36 cellular contexts compared by ENCODE assay signal in the genomic region with DNA sequence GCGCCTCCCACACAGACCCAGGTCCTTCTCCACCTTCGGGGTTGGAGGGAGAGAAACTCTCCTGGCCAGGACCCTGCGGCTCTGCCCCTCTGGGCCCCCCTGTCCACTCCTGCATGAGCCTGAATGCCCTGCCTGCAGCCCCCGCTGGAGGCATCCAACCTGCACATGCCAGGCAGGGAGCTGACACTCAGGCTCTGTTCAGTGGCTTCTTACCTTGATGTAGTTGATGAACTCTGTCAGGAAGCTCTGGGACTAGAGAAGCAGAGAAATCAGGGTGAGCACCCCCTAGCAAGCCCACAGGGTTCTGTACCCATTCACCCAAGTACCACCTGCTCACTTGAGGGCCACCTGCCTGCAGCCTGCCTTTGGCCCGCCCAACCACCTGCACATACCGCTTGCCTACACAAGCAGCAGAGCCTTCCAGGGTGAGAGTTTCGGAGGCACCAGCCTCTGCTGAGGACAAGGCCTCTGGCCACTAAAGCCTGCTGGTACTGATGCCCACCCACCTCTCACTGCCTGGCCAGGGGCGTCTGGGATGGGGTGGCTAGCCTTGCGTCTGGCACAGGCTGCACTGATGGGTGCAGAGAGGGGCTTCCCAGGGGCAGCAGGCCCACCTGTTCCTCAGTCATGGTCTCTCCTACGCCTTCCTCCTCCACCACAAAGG. TPM values are rescaled to one million over a fixed set of nuclear protein-coding genes. Genes with fewer than 3 reads are reported as not detected.
DNase-seq lines count a peak whose midpoint lies in the region; ATAC-seq, FAIRE-seq and TF ChIP-seq lines count a peak whose summit lies in the region.
"Had no signal": no experiment of that assay in that cellular context is flagged by ENCODE, and none has a peak within 500 bp of the region (broad histone marks: within the 10 kb centered on the region; RNA-seq: fewer than 3 reads in every experiment).

No MANE protein-coding gene starts in this region.

- H3K79me2 ChIP-seq in HepG2 (ENCODE audit: insufficient read depth, low read length), result no peaks in the 10 kb centered on the region

- no peak overlapping the region for H3K4me3 Mint-ChIP-seq in CD4-positive, alpha-beta memory T cell
- H3K4me3 Mint-ChIP-seq: activated CD4-positive, alpha-beta memory T cell treated with anti-CD3 and anti-CD28 coated beads for 36 hours; activated naive CD8-positive, alpha-beta T cell treated with anti-CD3 and anti-CD28 coated beads, Interleukin-2, amount 10 ng/mL, durations not matched to agents 7 days and 5 days; neural progenitor cell; T-helper 1 cell treated with Interleukin-12 subunit alpha and Interleukin-12 subunit beta and Interleukin-4 antibody, amounts not matched to agents 30 μg/mL and 1 μg/mL, for 36 hours had no signal

- FAIRE-seq in HepG2 (lab: Jason Lieb, UNC), result no peak
- no peak for FAIRE-seq in small intestine (lab: Jason Lieb, UNC)
- FAIRE-seq: A204.1, astrocyte had no signal

- no peak overlapping the region for H2AFZ ChIP-seq in HepG2 (ENCODE audit: low read length)
- H2AFZ ChIP-seq: neural progenitor cell had no signal

- CTCF ChIA-PET in CD4-positive, alpha-beta memory T cell (lab: Charles Lee; ENCODE audit: partially characterized antibody), result no interaction called here
- CTCF ChIA-PET in HepG2 (lab: Yijun Ruan, JAX; ENCODE audit: low intra/inter-chr PET ratio, low total read pairs), result no interaction called here

- peak; percentile 34 for DNase-seq in NCI-H2171 treated with DMSO at 0.1 percent for 48 hours (lab: John Stamatoyannopoulos, UW)
- no peak for DNase-seq in NCI-H2171 (lab: John Stamatoyannopoulos, UW)
- no peak for DNase-seq in CD4-positive, alpha-beta memory T cell
- DNase-seq in NCI-H510A treated with DMSO at 0.1 percent for 48 hours (lab: John Stamatoyannopoulos, UW), result peak; percentile 83
- DNase-seq in HepG2 (ENCODE audit: low spot score), result no peak
- no peak for DNase-seq in small intestine
- DNase-seq in C1 segment of cervical spinal cord (lab: John Stamatoyannopoulos, UW), result no peak
- DNase-seq: activated CD4-positive, alpha-beta memory T cell treated with anti-CD3 and anti-CD28 coated beads for 36 hours; activated gamma-delta T cell; activated naive CD8-positive, alpha-beta T cell treated with anti-CD3 and anti-CD28 coated beads, Interleukin-2, amount 10 ng/mL, durations not matched to agents 7 days and 5 days; AML-193; dermis blood vessel endothelial cell; foreskin fibroblast; GDM1; mesendoderm; MM.1S; NCI-H2029; NCI-H524 treated with DMSO at 0.1 percent for 48 hours; Right ventricle myocardium superior; stimulated activated CD4-positive, alpha-beta T cell treated with anti-CD3 and anti-CD28 coated beads, Interleukin-2, amount 100 ng/mL, for 24 hours; tibial artery had no signal

- peak overlapping the region in 4 of 7 donors; percentile 29 to 72 (median 54) for H3K27ac Mint-ChIP-seq in CD4-positive, alpha-beta memory T cell
- H3K27ac Mint-ChIP-seq: activated CD4-positive, alpha-beta memory T cell treated with anti-CD3 and anti-CD28 coated beads for 36 hours; T-helper 1 cell treated with Interleukin-12 subunit alpha and Interleukin-12 subunit beta and Interleukin-4 antibody, amounts not matched to agents 30 μg/mL and 1 μg/mL, for 36 hours had no signal

- BruUV-seq in HepG2 (replicated peaks; lab: Mats Ljungman, UMichigan), result no TSS peak

- intact Hi-C loops in CD4-positive, alpha-beta memory T cell (cut with micrococcal nuclease), result no loop called here
- intact Hi-C loops in HepG2 (cut with micrococcal nuclease; ENCODE audit: unreplicated experiment), result no loop called here

- TF ChIP-seq POLR2A in HepG2 (IDR thresholded peaks at IDR 0.05; ENCODE audit: insufficient read depth in 1 of 2, low read depth in 2 of 2, low read length in 2 of 2), result 0 out of 4 replicates have a peak, but pooled peaks of 1 of the 2 experiments have one; percentile 4

- no peak for TF ChIP-seq CTCF in HepG2 (CRISPR knock-in tag; IDR thresholded peaks at IDR 0.05)

- no peak for TF ChIP-seq RAD21 in HepG2 (CRISPR knock-in tag; IDR thresholded peaks at IDR 0.05)

- no peaks in the 10 kb centered on the region for H4K20me1 ChIP-seq in HepG2 (ENCODE audit: insufficient read depth, low read length)

- POLR2A ChIA-PET in CD4-positive, alpha-beta memory T cell (lab: Charles Lee; ENCODE audit: partially characterized antibody), result no interaction called here
- POLR2A ChIA-PET in HepG2 (lab: Yijun Ruan, JAX), result no interaction called here

- H3K27me3 Mint-ChIP-seq in CD4-positive, alpha-beta memory T cell, result no peaks in the 10 kb centered on the region
- H3K27me3 Mint-ChIP-seq: activated CD4-positive, alpha-beta memory T cell treated with anti-CD3 and anti-CD28 coated beads for 36 hours; activated naive CD8-positive, alpha-beta T cell treated with anti-CD3 and anti-CD28 coated beads, Interleukin-2, amount 10 ng/mL, durations not matched to agents 7 days and 5 days; CD8-positive, alpha-beta memory T cell had no signal

- no peaks in the 10 kb centered on the region for H3K27me3 ChIP-seq in CD4-positive, alpha-beta memory T cell (ENCODE audit: insufficient read depth, low read length)
- H3K27me3 ChIP-seq in HepG2 (ENCODE audit: control insufficient read depth in 1 of 2, insufficient read depth in 2 of 2, low read length in 2 of 2) (no peaks in the 10 kb centered on the region), small intestine (ENCODE audit: control insufficient read depth in 2 of 2, insufficient read depth in 2 of 2, low read length in 2 of 2) (no peaks in the 10 kb centered on the region)
- H3K27me3 ChIP-seq: cardiac muscle cell, left lung, neural progenitor cell, right atrium auricular region, tibial artery had no signal

- H3K4me1 ChIP-seq in CD4-positive, alpha-beta memory T cell (ENCODE audit: insufficient read depth, low read length), result no peaks in the 10 kb centered on the region
- no peaks in the 10 kb centered on the region for H3K4me1 ChIP-seq in HepG2 (ENCODE audit: insufficient read depth, low read length)
- no peaks in the 10 kb centered on the region for H3K4me1 ChIP-seq in small intestine (ENCODE audit: control insufficient read depth in 2 of 2, insufficient read depth in 1 of 2, low read depth in 1 of 2, low read length in 1 of 2)
- H3K4me1 ChIP-seq: HAP-1, left lung, neural progenitor cell, right atrium auricular region, tibial artery had no signal

- peaks cover 0 to 11% (median 4%) of the 10 kb centered on the region in 4 donors for H3K4me1 Mint-ChIP-seq in CD4-positive, alpha-beta memory T cell
- H3K4me1 Mint-ChIP-seq: neural progenitor cell had no signal

- no peaks in the 10 kb centered on the region for H3K9me3 ChIP-seq in CD4-positive, alpha-beta memory T cell (ENCODE audit: control insufficient read depth in 1 of 2, low read length in 2 of 2)
- H3K9me3 ChIP-seq in HepG2 (ENCODE audit: low read length) (no peaks in the 10 kb centered on the region), small intestine (ENCODE audit: control insufficient read depth, low read depth) (no peaks in the 10 kb centered on the region)
- H3K9me3 ChIP-seq: HAP-1, left lung, right atrium auricular region, tibial artery had no signal

- H3K9me3 Mint-ChIP-seq in CD4-positive, alpha-beta memory T cell, result no peaks in the 10 kb centered on the region
- H3K9me3 Mint-ChIP-seq: activated CD4-positive, alpha-beta memory T cell treated with anti-CD3 and anti-CD28 coated beads for 36 hours; activated naive CD8-positive, alpha-beta T cell treated with anti-CD3 and anti-CD28 coated beads, Interleukin-2, amount 10 ng/mL, durations not matched to agents 7 days and 5 days; CD8-positive, alpha-beta memory T cell; neural progenitor cell; T-helper 1 cell treated with Interleukin-12 subunit alpha and Interleukin-12 subunit beta and Interleukin-4 antibody, amounts not matched to agents 30 μg/mL and 1 μg/mL, for 36 hours had no signal

- no peak for ATAC-seq in HepG2
- ATAC-seq in HG03097 (IDR thresholded peaks at IDR 0.05; ENCODE audit: low FRiP score, unreplicated experiment), result no peak
- ATAC-seq: activated CD4-positive, CD25-positive, alpha-beta regulatory T cell treated with anti-CD3 and anti-CD28 coated beads, Interleukin-2, amount 50 U/mL, for 24 hours; esophagus mucosa; left lung; SK-N-SH treated with all-trans-retinoic acid at 6 μM for 48 hours had no signal

- TF ChIP-seq EP300 in HepG2 (IDR thresholded peaks at IDR 0.05; ENCODE audit: low read depth in 2 of 2, low read length in 2 of 2), result no peak
- no peak for TF ChIP-seq EP300 in HepG2 (CRISPR knock-in tag; IDR thresholded peaks at IDR 0.05; ENCODE audit: borderline replicate concordance)

- no peak overlapping the region for H3K27ac ChIP-seq in CD4-positive, alpha-beta memory T cell (ENCODE audit: low read depth, low read length)
- no peak overlapping the region for H3K27ac ChIP-seq in HepG2 (ENCODE audit: extremely low read length, insufficient read depth, low read length)
- H3K27ac ChIP-seq in small intestine (ENCODE audit: low read depth in 1 of 2, low read length in 1 of 2), result no peak overlapping the region
- H3K27ac ChIP-seq: cardiac muscle cell, HL-60, left lung, neural progenitor cell, right atrium auricular region, tibial artery had no signal

- peaks cover 61% of the 10 kb centered on the region for H3K36me3 ChIP-seq in CD4-positive, alpha-beta memory T cell (ENCODE audit: insufficient read depth, low read length)
- peaks cover 63 to 88% of the 10 kb centered on the region in 2 experiments for H3K36me3 ChIP-seq in HepG2 (replicated peaks in 1 of 2; ENCODE audit: control insufficient read depth in 1 of 2, insufficient read depth in 2 of 2, low read length in 2 of 2)
- H3K36me3 ChIP-seq in small intestine (ENCODE audit: control insufficient read depth in 2 of 2, insufficient read depth in 2 of 2, low read length in 2 of 2), result peaks cover 13 to 28% of the 10 kb centered on the region in 2 donors
- H3K36me3 ChIP-seq: neural progenitor cell had no signal

- in situ Hi-C loops in HepG2 (cut with HindIII; ENCODE audit: extremely low pct_ligation_motif_present, low pct_unique_long_range_greater_than_20kb), result no loop called here

- no peak overlapping the region for H3K9ac ChIP-seq in HepG2 (ENCODE audit: insufficient read depth, low read depth, low read length)
- H3K9ac ChIP-seq: neural progenitor cell had no signal

- 98% methylated on average over 9 of the region's 10 CpGs for WGBS in HepG2 (ENCODE audit: low lambda C conversion rate)
- WGBS in small intestine, 3 donors, result 90 to 94% (median 93%) methylated on average over 10 of the region's 10 CpGs

- no peak overlapping the region for H3K4me2 ChIP-seq in HepG2 (ENCODE audit: low read depth, low read length)
- H3K4me2 ChIP-seq: neural progenitor cell, smooth muscle cell had no signal

- peaks cover 55 to 69% of the 10 kb centered on the region in 2 donors for H3K36me3 Mint-ChIP-seq in CD4-positive, alpha-beta memory T cell

- H3K4me3 ChIP-seq in CD4-positive, alpha-beta memory T cell (ENCODE audit: low read length in 2 of 2), result no peak overlapping the region
- H3K4me3 ChIP-seq in HepG2 (replicated peaks in 1 of 3; ENCODE audit: insufficient read depth in 1 of 3, low read depth in 2 of 3, low read length in 3 of 3) (no peak overlapping the region), small intestine (ENCODE audit: low read depth in 1 of 2, low read length in 2 of 2) (no peak overlapping the region)
- H3K4me3 ChIP-seq: cardiac muscle cell, HAP-1, left lung, neural progenitor cell, right atrium auricular region, smooth muscle cell, tibial artery had no signal

RNA-seq across cellular contexts. Expression of a gene that starts 9.7 kb away (rescaled TPM):
- 10 to 100 TPM; 55.6 to 61.0 TPM for total RNA-seq in CD4-positive, alpha-beta memory T cell
- 10 to 100 TPM; 35.2 to 53.6 TPM for polyA plus RNA-seq in CD4-positive, alpha-beta memory T cell
- total RNA-seq in HepG2 (2016; rRNA removed; fragmentation: Illumina TruSeq; extraction: Trizol), result 75.4 and 149 TPM in 2 replicates
- total RNA-seq in HepG2 (2016; cell fraction: cytosol; rRNA removed; fragmentation: Illumina TruSeq; extraction: Trizol; ENCODE audit: low read depth), result 59.4 and 65.6 TPM in 2 replicates
- 69.3 and 161 TPM in 2 replicates for total RNA-seq in HepG2 (2016; cell fraction: insoluble cytoplasmic fraction; rRNA removed; fragmentation: Illumina TruSeq; extraction: Trizol)
- total RNA-seq in HepG2 (2016; cell fraction: membrane; rRNA removed; fragmentation: Illumina TruSeq; extraction: Trizol), result 57.6 and 58.7 TPM in 2 replicates
- 105 and 136 TPM in 2 replicates for total RNA-seq in HepG2 (2016; cell fraction: nucleus; rRNA removed; fragmentation: Illumina TruSeq; extraction: Trizol)
- polyA plus RNA-seq in HepG2 (2011; rRNA removed) (96.7 and 116 TPM in 2 replicates), small intestine (10 to 100 TPM; 37.1 to 96.9 (median 55.1) TPM)
- polyA plus RNA-seq in HepG2 (2011; cell fraction: cytosol; rRNA removed), result 133 and 142 TPM in 2 replicates
- polyA plus RNA-seq in HepG2 (2011; cell fraction: nucleus; rRNA removed), result 122 and 134 TPM in 2 replicates
- 104 and 147 TPM in 2 replicates for polyA plus RNA-seq in HepG2 (2012)
- polyA plus RNA-seq in HepG2 (2016; cell fraction: cytosol; fragmentation: Illumina TruSeq; extraction: Trizol; ENCODE audit: low read depth), result 51.1 and 51.9 TPM in 2 replicates
- 80.6 and 85.9 TPM in 2 replicates for polyA plus RNA-seq in HepG2 (2016; cell fraction: insoluble cytoplasmic fraction; fragmentation: Illumina TruSeq; extraction: Trizol; ENCODE audit: low read depth)
- 52.8 and 53.4 TPM in 2 replicates for polyA plus RNA-seq in HepG2 (2016; cell fraction: membrane; fragmentation: Illumina TruSeq; extraction: Trizol; ENCODE audit: low read depth)
- polyA plus RNA-seq in HepG2 (2016; cell fraction: nucleus; fragmentation: Illumina TruSeq; extraction: Trizol; ENCODE audit: insufficient read depth, low read depth), result 240 and 250 TPM in 2 replicates
- 19.0 and 51.1 TPM in 2 replicates for polyA minus RNA-seq in HepG2 (2011; rRNA and poly(A)+ RNA removed; ENCODE audit: low replicate concordance)
- polyA minus RNA-seq in HepG2 (2011; cell fraction: cytosol; rRNA and poly(A)+ RNA removed), result 40.1 and 44.2 TPM in 2 replicates
- 48.9 and 52.6 TPM in 2 replicates for polyA minus RNA-seq in HepG2 (2011; cell fraction: nucleus; rRNA and poly(A)+ RNA removed)

RNA-seq across cellular contexts. Expression of a gene that starts 14.5 kb away (rescaled TPM):
- 10 to 100 TPM; 46.7 to 46.8 TPM for total RNA-seq in CD4-positive, alpha-beta memory T cell
- 10 to 100 TPM; 48.1 to 75.9 TPM for polyA plus RNA-seq in CD4-positive, alpha-beta memory T cell
- total RNA-seq in HepG2 (2016; rRNA removed; fragmentation: Illumina TruSeq; extraction: Trizol), result 101 and 103 TPM in 2 replicates
- total RNA-seq in HepG2 (2016; cell fraction: cytosol; rRNA removed; fragmentation: Illumina TruSeq; extraction: Trizol; ENCODE audit: low read depth), result 30.5 and 31.5 TPM in 2 replicates
- 108 TPM in 2 replicates for total RNA-seq in HepG2 (2016; cell fraction: insoluble cytoplasmic fraction; rRNA removed; fragmentation: Illumina TruSeq; extraction: Trizol)
- total RNA-seq in HepG2 (2016; cell fraction: membrane; rRNA removed; fragmentation: Illumina TruSeq; extraction: Trizol), result 45.6 and 53.1 TPM in 2 replicates
- total RNA-seq in HepG2 (2016; cell fraction: nucleus; rRNA removed; fragmentation: Illumina TruSeq; extraction: Trizol), result 51.5 and 65.6 TPM in 2 replicates
- polyA plus RNA-seq in HepG2 (2011; rRNA removed), result 60.1 and 73.4 TPM in 2 replicates
- 53.2 and 73.4 TPM in 2 replicates for polyA plus RNA-seq in HepG2 (2011; cell fraction: cytosol; rRNA removed)
- 110 and 129 TPM in 2 replicates for polyA plus RNA-seq in HepG2 (2011; cell fraction: nucleus; rRNA removed)
- polyA plus RNA-seq in HepG2 (2012), result 55.6 and 63.4 TPM in 2 replicates
- 27.3 and 27.6 TPM in 2 replicates for polyA plus RNA-seq in HepG2 (2016; cell fraction: cytosol; fragmentation: Illumina TruSeq; extraction: Trizol; ENCODE audit: low read depth)
- 106 and 109 TPM in 2 replicates for polyA plus RNA-seq in HepG2 (2016; cell fraction: insoluble cytoplasmic fraction; fragmentation: Illumina TruSeq; extraction: Trizol; ENCODE audit: low read depth)
- 28.9 and 33.4 TPM in 2 replicates for polyA plus RNA-seq in HepG2 (2016; cell fraction: membrane; fragmentation: Illumina TruSeq; extraction: Trizol; ENCODE audit: low read depth)
- polyA plus RNA-seq in HepG2 (2016; cell fraction: nucleus; fragmentation: Illumina TruSeq; extraction: Trizol; ENCODE audit: insufficient read depth, low read depth), result 144 and 151 TPM in 2 replicates
- polyA minus RNA-seq in HepG2 (2011; rRNA and poly(A)+ RNA removed; ENCODE audit: low replicate concordance), result 24.1 and 25.5 TPM in 2 replicates
- 15.4 and 25.9 TPM in 2 replicates for polyA minus RNA-seq in HepG2 (2011; cell fraction: cytosol; rRNA and poly(A)+ RNA removed)
- polyA minus RNA-seq in HepG2 (2011; cell fraction: nucleus; rRNA and poly(A)+ RNA removed), result 23.0 and 28.2 TPM in 2 replicates
- polyA plus RNA-seq in small intestine, result 10 to 100 TPM; 67.6 to 97.0 (median 71.8) TPM

RNA-seq across cellular contexts. Expression of a gene that starts 21.4 kb away (rescaled TPM):
- total RNA-seq in CD4-positive, alpha-beta memory T cell, result 1 to 10 TPM; 7.0 to 7.9 TPM
- under 1 TPM; 0.78 to 0.86 TPM for polyA plus RNA-seq in CD4-positive, alpha-beta memory T cell
- 7.4 and 10.1 TPM in 2 replicates for total RNA-seq in HepG2 (2016; rRNA removed; fragmentation: Illumina TruSeq; extraction: Trizol)
- 1.6 and 1.9 TPM in 2 replicates for total RNA-seq in HepG2 (2016; cell fraction: cytosol; rRNA removed; fragmentation: Illumina TruSeq; extraction: Trizol; ENCODE audit: low read depth)
- total RNA-seq in HepG2 (2016; cell fraction: insoluble cytoplasmic fraction; rRNA removed; fragmentation: Illumina TruSeq; extraction: Trizol), result 7.6 and 10.2 TPM in 2 replicates
- total RNA-seq in HepG2 (2016; cell fraction: membrane; rRNA removed; fragmentation: Illumina TruSeq; extraction: Trizol), result 5.4 and 6.1 TPM in 2 replicates
- total RNA-seq in HepG2 (2016; cell fraction: nucleus; rRNA removed; fragmentation: Illumina TruSeq; extraction: Trizol), result 7.0 and 8.3 TPM in 2 replicates
- polyA plus RNA-seq in HepG2 (2011; rRNA removed) (31.3 and 49.2 TPM in 2 replicates), small intestine (10 to 100 TPM in 1 of 3 donors, 1 to 10 TPM in 2; 7.3 to 19.9 (median 8.9) TPM)
- 33.5 and 37.7 TPM in 2 replicates for polyA plus RNA-seq in HepG2 (2011; cell fraction: cytosol; rRNA removed)
- 96.7 and 99.2 TPM in 2 replicates for polyA plus RNA-seq in HepG2 (2011; cell fraction: nucleus; rRNA removed)
- 15.6 and 27.0 TPM in 2 replicates for polyA plus RNA-seq in HepG2 (2012)
- polyA plus RNA-seq in HepG2 (2016; cell fraction: cytosol; fragmentation: Illumina TruSeq; extraction: Trizol; ENCODE audit: low read depth), result 1.5 TPM in 2 replicates
- polyA plus RNA-seq in HepG2 (2016; cell fraction: insoluble cytoplasmic fraction; fragmentation: Illumina TruSeq; extraction: Trizol; ENCODE audit: low read depth), result 10.0 and 11.9 TPM in 2 replicates
- polyA plus RNA-seq in HepG2 (2016; cell fraction: membrane; fragmentation: Illumina TruSeq; extraction: Trizol; ENCODE audit: low read depth), result 5.0 and 5.4 TPM in 2 replicates
- polyA plus RNA-seq in HepG2 (2016; cell fraction: nucleus; fragmentation: Illumina TruSeq; extraction: Trizol; ENCODE audit: insufficient read depth, low read depth), result 19.6 and 21.4 TPM in 2 replicates
- 1.3 and 64.0 TPM in 2 replicates for polyA minus RNA-seq in HepG2 (2011; rRNA and poly(A)+ RNA removed; ENCODE audit: low replicate concordance)
- 19.8 and 26.7 TPM in 2 replicates for polyA minus RNA-seq in HepG2 (2011; cell fraction: cytosol; rRNA and poly(A)+ RNA removed)
- 14.9 and 19.3 TPM in 2 replicates for polyA minus RNA-seq in HepG2 (2011; cell fraction: nucleus; rRNA and poly(A)+ RNA removed)

RNA-seq across cellular contexts. Expression of a gene that starts 35.1 kb away (rescaled TPM):
- total RNA-seq in CD4-positive, alpha-beta memory T cell, result 10 to 100 TPM; 26.2 to 26.6 TPM
- polyA plus RNA-seq in CD4-positive, alpha-beta memory T cell, result 10 to 100 TPM; 18.5 to 22.3 TPM
- total RNA-seq in HepG2 (2016; rRNA removed; fragmentation: Illumina TruSeq; extraction: Trizol), result 46.8 and 63.4 TPM in 2 replicates
- total RNA-seq in HepG2 (2016; cell fraction: cytosol; rRNA removed; fragmentation: Illumina TruSeq; extraction: Trizol; ENCODE audit: low read depth), result 4.3 and 4.6 TPM in 2 replicates
- total RNA-seq in HepG2 (2016; cell fraction: insoluble cytoplasmic fraction; rRNA removed; fragmentation: Illumina TruSeq; extraction: Trizol), result 45.4 and 62.9 TPM in 2 replicates
- total RNA-seq in HepG2 (2016; cell fraction: membrane; rRNA removed; fragmentation: Illumina TruSeq; extraction: Trizol), result 15.5 and 16.7 TPM in 2 replicates
- 27.9 and 28.4 TPM in 2 replicates for total RNA-seq in HepG2 (2016; cell fraction: nucleus; rRNA removed; fragmentation: Illumina TruSeq; extraction: Trizol)
- polyA plus RNA-seq in HepG2 (2011; rRNA removed) (34.4 and 36.6 TPM in 2 replicates), small intestine (10 to 100 TPM; 11.3 to 13.7 (median 12.5) TPM)
- polyA plus RNA-seq in HepG2 (2011; cell fraction: cytosol; rRNA removed), result 23.0 and 32.0 TPM in 2 replicates
- polyA plus RNA-seq in HepG2 (2011; cell fraction: nucleus; rRNA removed), result 12.1 and 17.5 TPM in 2 replicates
- polyA plus RNA-seq in HepG2 (2012), result 23.7 and 26.2 TPM in 2 replicates
- 2.5 TPM in 2 replicates for polyA plus RNA-seq in HepG2 (2016; cell fraction: cytosol; fragmentation: Illumina TruSeq; extraction: Trizol; ENCODE audit: low read depth)
- 55.4 and 56.5 TPM in 2 replicates for polyA plus RNA-seq in HepG2 (2016; cell fraction: insoluble cytoplasmic fraction; fragmentation: Illumina TruSeq; extraction: Trizol; ENCODE audit: low read depth)
- polyA plus RNA-seq in HepG2 (2016; cell fraction: membrane; fragmentation: Illumina TruSeq; extraction: Trizol; ENCODE audit: low read depth), result 6.5 and 7.2 TPM in 2 replicates
- 33.3 and 36.2 TPM in 2 replicates for polyA plus RNA-seq in HepG2 (2016; cell fraction: nucleus; fragmentation: Illumina TruSeq; extraction: Trizol; ENCODE audit: insufficient read depth, low read depth)
- 24.9 and 38.7 TPM in 2 replicates for polyA minus RNA-seq in HepG2 (2011; rRNA and poly(A)+ RNA removed; ENCODE audit: low replicate concordance)
- 27.8 and 30.8 TPM in 2 replicates for polyA minus RNA-seq in HepG2 (2011; cell fraction: cytosol; rRNA and poly(A)+ RNA removed)
- 26.4 and 34.6 TPM in 2 replicates for polyA minus RNA-seq in HepG2 (2011; cell fraction: nucleus; rRNA and poly(A)+ RNA removed)

RNA-seq across cellular contexts. Expression of a gene that starts 35.1 kb away (rescaled TPM):
- 10 to 100 TPM; 10.8 to 11.5 TPM for total RNA-seq in CD4-positive, alpha-beta memory T cell
- polyA plus RNA-seq in CD4-positive, alpha-beta memory T cell, result 1 to 10 TPM; 3.6 to 8.0 TPM
- total RNA-seq in HepG2 (2016; rRNA removed; fragmentation: Illumina TruSeq; extraction: Trizol), result 5.4 and 5.6 TPM in 2 replicates
- 1.1 and 1.2 TPM in 2 replicates for total RNA-seq in HepG2 (2016; cell fraction: cytosol; rRNA removed; fragmentation: Illumina TruSeq; extraction: Trizol; ENCODE audit: low read depth)
- 4.7 and 5.2 TPM in 2 replicates for total RNA-seq in HepG2 (2016; cell fraction: insoluble cytoplasmic fraction; rRNA removed; fragmentation: Illumina TruSeq; extraction: Trizol)
- total RNA-seq in HepG2 (2016; cell fraction: membrane; rRNA removed; fragmentation: Illumina TruSeq; extraction: Trizol), result 3.0 TPM in 2 replicates
- total RNA-seq in HepG2 (2016; cell fraction: nucleus; rRNA removed; fragmentation: Illumina TruSeq; extraction: Trizol), result 3.8 and 4.4 TPM in 2 replicates
- polyA plus RNA-seq in HepG2 (2011; rRNA removed) (4.6 and 5.3 TPM in 2 replicates), small intestine (1 to 10 TPM; 4.0 to 4.6 (median 4.2) TPM)
- polyA plus RNA-seq in HepG2 (2011; cell fraction: cytosol; rRNA removed), result 4.0 and 4.4 TPM in 2 replicates
- 6.4 and 7.0 TPM in 2 replicates for polyA plus RNA-seq in HepG2 (2011; cell fraction: nucleus; rRNA removed)
- polyA plus RNA-seq in HepG2 (2012), result 3.5 and 3.7 TPM in 2 replicates
- polyA plus RNA-seq in HepG2 (2016; cell fraction: cytosol; fragmentation: Illumina TruSeq; extraction: Trizol; ENCODE audit: low read depth), result 0.60 and 0.69 TPM in 2 replicates
- polyA plus RNA-seq in HepG2 (2016; cell fraction: insoluble cytoplasmic fraction; fragmentation: Illumina TruSeq; extraction: Trizol; ENCODE audit: low read depth), result 5.0 and 5.2 TPM in 2 replicates
- 1.2 and 1.6 TPM in 2 replicates for polyA plus RNA-seq in HepG2 (2016; cell fraction: membrane; fragmentation: Illumina TruSeq; extraction: Trizol; ENCODE audit: low read depth)
- polyA plus RNA-seq in HepG2 (2016; cell fraction: nucleus; fragmentation: Illumina TruSeq; extraction: Trizol; ENCODE audit: insufficient read depth, low read depth), result 5.2 and 5.3 TPM in 2 replicates
- 2.1 and 16.1 TPM in 2 replicates for polyA minus RNA-seq in HepG2 (2011; rRNA and poly(A)+ RNA removed; ENCODE audit: low replicate concordance)
- 4.9 and 5.5 TPM in 2 replicates for polyA minus RNA-seq in HepG2 (2011; cell fraction: cytosol; rRNA and poly(A)+ RNA removed)
- polyA minus RNA-seq in HepG2 (2011; cell fraction: nucleus; rRNA and poly(A)+ RNA removed), result 5.0 and 6.8 TPM in 2 replicates

Comparison
In these comparisons a context has a peak if more than half of its experiments do, and no peak if none do; other contexts are left out.
1. DNase-seq: peak in NCI-H2171 treated with DMSO at 0.1 percent for 48 hours (single experiment) and NCI-H510A treated with DMSO at 0.1 percent for 48 hours (single experiment); none in NCI-H2171 (single experiment), CD4-positive, alpha-beta memory T cell (0 of 5), HepG2 (single experiment), small intestine (single experiment) and C1 segment of cervical spinal cord (0 of 14).